22 cellular contexts compared by ENCODE assay signal in genomic region chr12:62407587-62407986, GRCh38.
"Had no signal": no experiment of that assay in that cellular context is flagged by ENCODE, and none has a peak within 500 bp of the region (broad histone marks: within the 10 kb centered on the region; RNA-seq: fewer than 3 reads in every experiment).

No MANE protein-coding gene starts in this region.

- H3K27ac Mint-ChIP-seq: type B pancreatic cell had no signal

- ATAC-seq: gastroesophageal sphincter, left ventricle myocardium superior, psoas muscle, sciatic nerve had no signal

- H3K27me3 Mint-ChIP-seq: naive B cell, type B pancreatic cell had no signal

- H3K4me1 Mint-ChIP-seq: nephron progenitor cell had no signal

- DNase-seq: cortex of kidney; effector memory CD4-positive, alpha-beta T cell; esophagus squamous epithelium; foreskin fibroblast; glutamatergic neuron; left ventricle myocardium superior; mesendoderm; naive B cell; nephron progenitor cell; psoas muscle; retina; stimulated activated CD4-positive, alpha-beta T cell treated with anti-CD3 and anti-CD28 coated beads, Interleukin-2, amount 100 ng/mL, for 24 hours; stimulated activated CD4-positive, alpha-beta T cell treated with anti-CD3 and anti-CD28 coated beads, Interleukin-4, amount 100 ng/mL, for 4 hours; stimulated activated naive CD4-positive, alpha-beta T cell; stomach; substantia nigra; thyroid gland had no signal

- H3K4me3 Mint-ChIP-seq: naive B cell, nephron progenitor cell, type B pancreatic cell had no signal

- FAIRE-seq: keratinocyte, urothelium cell line had no signal

- H3K9me3 Mint-ChIP-seq: naive B cell, nephron progenitor cell, type B pancreatic cell had no signal
